Comparison of ENCODE assay signal across 1 cellular context in genomic region chr1:1272341-1273151, GRCh38.
TF ChIP-seq lines count a peak whose summit lies in the region.

No MANE protein-coding gene starts in this region.

TF ChIP-seq in HepG2, 621 proteins besides CTCF, POLR2A, EP300 and RAD21 (continues in another document):
- TF ChIP-seq CHD4 (IDR thresholded peaks at IDR 0.05; ENCODE audit: borderline replicate concordance, low read length) = no peak
- TF ChIP-seq REPIN1 (CRISPR knock-in tag; IDR thresholded peaks at IDR 0.05; ENCODE audit: borderline replicate concordance, low read depth) = no peak
- TF ChIP-seq ZNF709 (CRISPR knock-in tag; IDR thresholded peaks at IDR 0.05) = no peak
- TF ChIP-seq ARNT2 (CRISPR knock-in tag; IDR thresholded peaks at IDR 0.05; ENCODE audit: low read depth) = no peak; the same call in 1 of the 2 replicates
- TF ChIP-seq NAIF1 (CRISPR knock-in tag; IDR thresholded peaks at IDR 0.05; ENCODE audit: borderline replicate concordance) = no peak
- no peak for TF ChIP-seq ZNF224 (CRISPR knock-in tag; IDR thresholded peaks at IDR 0.05)
- no peak for TF ChIP-seq SRSF1 (optimal IDR thresholded peaks at IDR 0.05; ENCODE audit: low read depth, low read length)
- TF ChIP-seq ZNF143 (CRISPR knock-in tag; IDR thresholded peaks at IDR 0.05) = no peak
- no peak for TF ChIP-seq ZNF670 (CRISPR knock-in tag; IDR thresholded peaks at IDR 0.05; ENCODE audit: borderline replicate concordance)
- no peak for TF ChIP-seq MXD4 (CRISPR knock-in tag; IDR thresholded peaks at IDR 0.05)
- TF ChIP-seq GZF1 (CRISPR knock-in tag; IDR thresholded peaks at IDR 0.05) = no peak
- TF ChIP-seq ARID4A (CRISPR knock-in tag; IDR thresholded peaks at IDR 0.05; ENCODE audit: borderline replicate concordance) = peak; percentile 42; the same call in 1 of the 2 replicates
- no peak for TF ChIP-seq ZNF282 (IDR thresholded peaks at IDR 0.05; ENCODE audit: partially characterized antibody)
- no peak for TF ChIP-seq ZFP36L2 (CRISPR knock-in tag; IDR thresholded peaks at IDR 0.05)
- no peak for TF ChIP-seq ZNF619 (CRISPR knock-in tag; IDR thresholded peaks at IDR 0.05)
- no peak for TF ChIP-seq ZBTB20 (CRISPR knock-in tag; IDR thresholded peaks at IDR 0.05; ENCODE audit: borderline replicate concordance, low read depth)
- TF ChIP-seq ZNF782 (CRISPR knock-in tag; IDR thresholded peaks at IDR 0.05; ENCODE audit: borderline replicate concordance) = 0 out of 2 replicates have a peak, but pooled peaks have one; percentile 64
- TF ChIP-seq KMT2B (CRISPR knock-in tag; IDR thresholded peaks at IDR 0.05) = no peak
- no peak for TF ChIP-seq ZNF639 (CRISPR knock-in tag; conservative IDR thresholded peaks at IDR 0.05)
- no peak for TF ChIP-seq EED (CRISPR knock-in tag; IDR thresholded peaks at IDR 0.05)
- TF ChIP-seq MTA3 (CRISPR knock-in tag; IDR thresholded peaks at IDR 0.05) = no peak
- TF ChIP-seq NCOR1 (IDR thresholded peaks at IDR 0.05; ENCODE audit: borderline replicate concordance, low read length) = no peak
- TF ChIP-seq FOSL1 (CRISPR knock-in tag; IDR thresholded peaks at IDR 0.05; ENCODE audit: borderline replicate concordance) = 0 out of 2 replicates have a peak, but pooled peaks have one; percentile 7
- TF ChIP-seq ZNF567 (CRISPR knock-in tag; IDR thresholded peaks at IDR 0.05; ENCODE audit: borderline replicate concordance) = no peak
- TF ChIP-seq CEBPZ (IDR thresholded peaks at IDR 0.05; ENCODE audit: low read length) = no peak
- peak; percentile 36; the same call in 1 of the 2 replicates for TF ChIP-seq ZFP91 (CRISPR knock-in tag; IDR thresholded peaks at IDR 0.05; ENCODE audit: borderline replicate concordance)
- TF ChIP-seq PBX2 (CRISPR knock-in tag; IDR thresholded peaks at IDR 0.05) = peak; percentile 57; the same call in 1 of the 2 replicates
- TF ChIP-seq MLX (CRISPR knock-in tag; IDR thresholded peaks at IDR 0.05) = no peak
- 0 out of 4 replicates have a peak, but pooled peaks of 1 of the 2 experiments have one; percentile 5 for TF ChIP-seq HMGXB4 (CRISPR knock-in tag; IDR thresholded peaks at IDR 0.05; ENCODE audit: borderline replicate concordance in 1 of 2, low read depth in 1 of 2)
- 0 out of 2 replicates have a peak, but pooled peaks have one; percentile 20 for TF ChIP-seq SNAPC4 (CRISPR knock-in tag; IDR thresholded peaks at IDR 0.05)
- no peak for TF ChIP-seq PPARG (CRISPR knock-in tag; conservative IDR thresholded peaks at IDR 0.05)
- no peak for TF ChIP-seq SIN3B (IDR thresholded peaks at IDR 0.05; ENCODE audit: low read length)
- no peak for TF ChIP-seq JUNB (CRISPR knock-in tag; IDR thresholded peaks at IDR 0.05; ENCODE audit: borderline replicate concordance)
- TF ChIP-seq IRF1 (CRISPR knock-in tag; IDR thresholded peaks at IDR 0.05; ENCODE audit: low read depth) = no peak
- TF ChIP-seq ZNF317 (CRISPR knock-in tag; IDR thresholded peaks at IDR 0.05) = no peak
- no peak for TF ChIP-seq ZNF7 (CRISPR knock-in tag; IDR thresholded peaks at IDR 0.05)
- no peak for TF ChIP-seq TEAD3 (CRISPR knock-in tag; optimal IDR thresholded peaks at IDR 0.05; ENCODE audit: borderline replicate concordance)
- TF ChIP-seq AGO2 (optimal IDR thresholded peaks at IDR 0.05; ENCODE audit: low read depth, low read length) = peak; percentile 55
- no peak for TF ChIP-seq NFRKB (IDR thresholded peaks at IDR 0.05)
- TF ChIP-seq MTF2 (CRISPR knock-in tag; IDR thresholded peaks at IDR 0.05; ENCODE audit: borderline replicate concordance) = 0 out of 2 replicates have a peak, but pooled peaks have one; percentile 35
- TF ChIP-seq ARHGAP35 (CRISPR knock-in tag; IDR thresholded peaks at IDR 0.05; ENCODE audit: borderline replicate concordance) = no peak
- no peak for TF ChIP-seq HNRNPUL1 (IDR thresholded peaks at IDR 0.05; ENCODE audit: low read depth, low read length)
